ENCODE assay signal across 21 cellular contexts in genomic region chr6:87641065-87641692, GRCh38. TPM values are rescaled to one million over a fixed set of nuclear protein-coding genes. Genes with fewer than 3 reads are reported as not detected.
DNase-seq lines count a peak whose midpoint lies in the region; ATAC-seq, FAIRE-seq and TF ChIP-seq lines count a peak whose summit lies in the region.
"Had no signal": no experiment of that assay in that cellular context is flagged by ENCODE, and none has a peak within 500 bp of the region (broad histone marks: within the 10 kb centered on the region; RNA-seq: fewer than 3 reads in every experiment).

No MANE protein-coding gene starts in this region.

- CTCF ChIA-PET in HepG2 (lab: Yijun Ruan, JAX; ENCODE audit: low intra/inter-chr PET ratio, low total read pairs): no interaction called here

- intact Hi-C loops in HepG2 (cut with micrococcal nuclease; ENCODE audit: unreplicated experiment) (no loop called here), right lobe of liver (cut with DNase I) (no loop called here), esophagus muscularis mucosa (cut with DNase I) (no loop called here), psoas muscle (cut with DNase I) (no loop called here)

- H2AK5ac ChIP-seq in neuronal stem cell (ENCODE audit: low read depth, low read length): no peak overlapping the region

- H2AFZ ChIP-seq in HepG2 (ENCODE audit: low read length) (no peak overlapping the region), neuronal stem cell (ENCODE audit: low read length) (no peak overlapping the region)
- H2AFZ ChIP-seq: GM23338 had no signal

- H3K9me3 ChIP-seq in HepG2 (ENCODE audit: low read length) (no peaks in the 10 kb centered on the region), right lobe of liver (no peaks in the 10 kb centered on the region), esophagus muscularis mucosa (no peaks in the 10 kb centered on the region), psoas muscle (no peaks in the 10 kb centered on the region), neuronal stem cell (replicated peaks in 1 of 2; ENCODE audit: control insufficient read depth in 2 of 2, insufficient read depth in 1 of 2, low read depth in 1 of 2, low read length in 2 of 2) (no peaks in the 10 kb centered on the region)
- H3K9me3 ChIP-seq: Caco-2, SJSA1 had no signal

- no peak overlapping the region for H2BK15ac ChIP-seq in neuronal stem cell (ENCODE audit: low read length)

- H3K23ac ChIP-seq in neuronal stem cell (ENCODE audit: low read depth, low read length, poor library complexity): no peak overlapping the region

- H2BK120ac ChIP-seq in neuronal stem cell (ENCODE audit: low read depth, low read length): no peak overlapping the region

- H3K9ac ChIP-seq in HepG2 (ENCODE audit: insufficient read depth, low read depth, low read length) (no peak overlapping the region), neuronal stem cell (ENCODE audit: low read depth, low read length, poor library complexity) (no peak overlapping the region)

- 78% methylated on average over 1 of the region's 1 CpG for WGBS in HepG2 (ENCODE audit: low lambda C conversion rate)
- WGBS in right lobe of liver (ENCODE audit: insufficient coverage, low coverage, low lambda C conversion rate, missing lambda C conversion rate): 59% methylated on average over 1 of the region's 1 CpG
- WGBS in esophagus muscularis mucosa: 83% methylated on average over 1 of the region's 1 CpG
- WGBS in psoas muscle, 3 donors: 32 to 61% (median 52%) methylated on average over 1 of the region's 1 CpG
- no CpG with 5 or more reads among the region's 1 CpG for WGBS in neuronal stem cell (ENCODE audit: extremely low coverage in 2 of 2, insufficient read length in 2 of 2, insufficient replicate concordance in 1 of 2), 2 donors

- H2BK12ac ChIP-seq in neuronal stem cell (ENCODE audit: low read length): no peak overlapping the region

- H3K4me2 ChIP-seq in HepG2 (ENCODE audit: low read depth, low read length) (no peak overlapping the region), neuronal stem cell (ENCODE audit: insufficient read depth, low read length, poor library complexity, severe bottlenecking) (no peak overlapping the region)
- H3K4me2 ChIP-seq: GM23338 had no signal

- no peak for TF ChIP-seq CTCF in HepG2 (CRISPR knock-in tag; IDR thresholded peaks at IDR 0.05)
- TF ChIP-seq CTCF in right lobe of liver (IDR thresholded peaks at IDR 0.05): no peak
- TF ChIP-seq CTCF in esophagus muscularis mucosa (IDR thresholded peaks at IDR 0.05): no peak
- TF ChIP-seq CTCF in psoas muscle (IDR thresholded peaks at IDR 0.05): no peak

- no peak overlapping the region for H4K8ac ChIP-seq in neuronal stem cell (ENCODE audit: low read depth, low read length)

- H3K4me3 ChIP-seq in HepG2 (replicated peaks in 1 of 3; ENCODE audit: insufficient read depth in 1 of 3, low read depth in 2 of 3, low read length in 3 of 3) (no peak overlapping the region), right lobe of liver (no peak overlapping the region), esophagus muscularis mucosa (no peak overlapping the region), psoas muscle (no peak overlapping the region), neuronal stem cell (ENCODE audit: low read length in 2 of 2) (no peak overlapping the region)
- H3K4me3 ChIP-seq: GM23338, K562, SJSA1 had no signal

- H3K14ac ChIP-seq in neuronal stem cell (ENCODE audit: low read length): no peak overlapping the region

- H4K20me1 ChIP-seq in HepG2 (ENCODE audit: insufficient read depth, low read length): no peaks in the 10 kb centered on the region

- H2BK5ac ChIP-seq in neuronal stem cell (ENCODE audit: low read length): no peak overlapping the region

- BruUV-seq in HepG2 (replicated peaks; lab: Mats Ljungman, UMichigan): no TSS peak

- no peak for TF ChIP-seq EP300 in HepG2 (IDR thresholded peaks at IDR 0.05; ENCODE audit: low read depth in 2 of 2, low read length in 2 of 2)
- no peak for TF ChIP-seq EP300 in HepG2 (CRISPR knock-in tag; IDR thresholded peaks at IDR 0.05; ENCODE audit: borderline replicate concordance)
- no peak for TF ChIP-seq EP300 in esophagus muscularis mucosa (IDR thresholded peaks at IDR 0.05)

- no peaks in the 10 kb centered on the region for H3K27me3 ChIP-seq in HepG2 (ENCODE audit: control insufficient read depth in 1 of 2, insufficient read depth in 2 of 2, low read length in 2 of 2)
- H3K27me3 ChIP-seq in right lobe of liver: no peaks in the 10 kb centered on the region
- no peaks in the 10 kb centered on the region for H3K27me3 ChIP-seq in esophagus muscularis mucosa
- H3K27me3 ChIP-seq in psoas muscle (ENCODE audit: insufficient read depth in 3 of 3, low read length in 2 of 3): no peaks in the 10 kb centered on the region
- H3K27me3 ChIP-seq in neuronal stem cell (ENCODE audit: control insufficient read depth in 3 of 3, insufficient read depth in 3 of 3, low read depth in 1 of 3, low read length in 3 of 3): no peaks in the 10 kb centered on the region
- H3K27me3 ChIP-seq: SJSA1 had no signal

- no peak overlapping the region for H3K4ac ChIP-seq in neuronal stem cell (ENCODE audit: low read length)

- H4K91ac ChIP-seq in neuronal stem cell (ENCODE audit: low read depth, low read length, poor library complexity): no peak overlapping the region

- peak; percentile 10 for DNase-seq in NCI-H2196 (lab: John Stamatoyannopoulos, UW; ENCODE audit: unreplicated experiment)
- no peak for DNase-seq in NCI-H2196 treated with DMSO at 0.1 percent for 48 hours (lab: John Stamatoyannopoulos, UW; ENCODE audit: unreplicated experiment)
- peak; percentile 3 for DNase-seq in HepG2 (ENCODE audit: low spot score)
- DNase-seq in right lobe of liver: no peak
- DNase-seq in left kidney (ENCODE audit: low read depth, low spot score): peak; percentile 33
- no peak for DNase-seq in esophagus muscularis mucosa (ENCODE audit: extremely low spot score)
- DNase-seq in psoas muscle: no peak
- no peak for DNase-seq in neuronal stem cell (ENCODE audit: low spot score)
- DNase-seq: 8988T; Caco-2; CD4-positive, alpha-beta T cell; DMS153; GF-D8; HCEC 1CT; NCI-H1105; NCI-H345; NCI-H524 treated with DMSO at 0.1 percent for 48 hours had no signal

- FAIRE-seq in HepG2 (lab: Jason Lieb, UNC): no peak
- FAIRE-seq: GM12891, K562 had no signal

- POLR2A ChIA-PET in HepG2 (lab: Yijun Ruan, JAX): no interaction called here

- H3K79me2 ChIP-seq in HepG2 (ENCODE audit: insufficient read depth, low read length): no peaks in the 10 kb centered on the region

- peaks cover 0 to 14% of the 10 kb centered on the region in 2 experiments; a peak in 4 of 5 replicates for H3K36me3 ChIP-seq in HepG2 (replicated peaks in 1 of 2; ENCODE audit: control insufficient read depth in 1 of 2, insufficient read depth in 2 of 2, low read length in 2 of 2)
- no peaks in the 10 kb centered on the region for H3K36me3 ChIP-seq in right lobe of liver
- H3K36me3 ChIP-seq in esophagus muscularis mucosa: peaks cover 10 to 36% (median 19%) of the 10 kb centered on the region in 4 donors
- peaks cover 0 to 42% of the 10 kb centered on the region in 2 donors for H3K36me3 ChIP-seq in psoas muscle (ENCODE audit: insufficient read depth in 1 of 2, low read depth in 1 of 2)
- H3K36me3 ChIP-seq in neuronal stem cell (replicated peaks in 1 of 2; ENCODE audit: control insufficient read depth in 2 of 2, insufficient read depth in 2 of 2, low read length in 2 of 2): peaks cover 5 to 53% of the 10 kb centered on the region in 2 donors

- in situ Hi-C loops in HepG2 (cut with HindIII; ENCODE audit: extremely low pct_ligation_motif_present, low pct_unique_long_range_greater_than_20kb): no loop called here

- TF ChIP-seq RAD21 in HepG2 (CRISPR knock-in tag; IDR thresholded peaks at IDR 0.05): no peak

- H3K79me1 ChIP-seq in neuronal stem cell (ENCODE audit: low read depth, low read length): no peaks in the 10 kb centered on the region

- H3K4me1 ChIP-seq in HepG2 (ENCODE audit: insufficient read depth, low read length) (no peaks in the 10 kb centered on the region), right lobe of liver (no peaks in the 10 kb centered on the region), esophagus muscularis mucosa (no peaks in the 10 kb centered on the region), psoas muscle (no peaks in the 10 kb centered on the region), neuronal stem cell (ENCODE audit: control insufficient read depth in 2 of 2, insufficient read depth in 1 of 2, low read depth in 1 of 2, low read length in 2 of 2) (no peaks in the 10 kb centered on the region)
- H3K4me1 ChIP-seq: Caco-2, SJSA1 had no signal

- no peak overlapping the region for H3K27ac ChIP-seq in HepG2 (ENCODE audit: extremely low read length, insufficient read depth, low read length)
- H3K27ac ChIP-seq in right lobe of liver: no peak overlapping the region
- H3K27ac ChIP-seq in esophagus muscularis mucosa (replicated peaks in 1 of 4): no peak overlapping the region
- no peak overlapping the region for H3K27ac ChIP-seq in psoas muscle
- no peak overlapping the region for H3K27ac ChIP-seq in neuronal stem cell (replicated peaks; ENCODE audit: low read length)
- H3K27ac ChIP-seq: SJSA1 had no signal

- TF ChIP-seq POLR2A in HepG2 (IDR thresholded peaks at IDR 0.05; ENCODE audit: insufficient read depth in 1 of 2, low read depth in 2 of 2, low read length in 2 of 2): no peak
- no peak for TF ChIP-seq POLR2A in right lobe of liver (IDR thresholded peaks at IDR 0.05)
- no peak for TF ChIP-seq POLR2A in esophagus muscularis mucosa (IDR thresholded peaks at IDR 0.05; ENCODE audit: low read depth)

- no peak for ATAC-seq in HepG2
- ATAC-seq in right lobe of liver: no peak
- no peak for ATAC-seq in psoas muscle
- ATAC-seq: GM23338, K562 had no signal

- no peak overlapping the region for H3K18ac ChIP-seq in neuronal stem cell (ENCODE audit: low read length)

RNA-seq across cellular contexts. Expression of gene ORC3, which starts 51.2 kb away (rescaled TPM):
- total RNA-seq in HepG2 (2016; rRNA removed; fragmentation: Illumina TruSeq; extraction: Trizol): 43.5 and 56.0 TPM in 2 replicates
- 14.4 and 15.3 TPM in 2 replicates for total RNA-seq in HepG2 (2016; cell fraction: cytosol; rRNA removed; fragmentation: Illumina TruSeq; extraction: Trizol; ENCODE audit: low read depth)
- total RNA-seq in HepG2 (2016; cell fraction: insoluble cytoplasmic fraction; rRNA removed; fragmentation: Illumina TruSeq; extraction: Trizol): 43.0 and 58.6 TPM in 2 replicates
- 26.8 and 30.0 TPM in 2 replicates for total RNA-seq in HepG2 (2016; cell fraction: membrane; rRNA removed; fragmentation: Illumina TruSeq; extraction: Trizol)
- total RNA-seq in HepG2 (2016; cell fraction: nucleus; rRNA removed; fragmentation: Illumina TruSeq; extraction: Trizol): 46.7 and 53.3 TPM in 2 replicates
- 14.4 and 21.8 TPM in 2 replicates for polyA plus RNA-seq in HepG2 (2011; rRNA removed)
- polyA plus RNA-seq in HepG2 (2011; cell fraction: cytosol; rRNA removed): 8.2 and 10.9 TPM in 2 replicates
- polyA plus RNA-seq in HepG2 (2011; cell fraction: nucleus; rRNA removed): 11.9 and 14.1 TPM in 2 replicates
- polyA plus RNA-seq in HepG2 (2012): 8.8 and 16.2 TPM in 2 replicates
- polyA plus RNA-seq in HepG2 (2016; cell fraction: cytosol; fragmentation: Illumina TruSeq; extraction: Trizol; ENCODE audit: low read depth): 10.6 and 10.7 TPM in 2 replicates
- 54.2 and 57.0 TPM in 2 replicates for polyA plus RNA-seq in HepG2 (2016; cell fraction: insoluble cytoplasmic fraction; fragmentation: Illumina TruSeq; extraction: Trizol; ENCODE audit: low read depth)
- polyA plus RNA-seq in HepG2 (2016; cell fraction: membrane; fragmentation: Illumina TruSeq; extraction: Trizol; ENCODE audit: low read depth): 15.8 and 20.8 TPM in 2 replicates
- 41.2 and 46.6 TPM in 2 replicates for polyA plus RNA-seq in HepG2 (2016; cell fraction: nucleus; fragmentation: Illumina TruSeq; extraction: Trizol; ENCODE audit: insufficient read depth, low read depth)
- 9.6 and 17.7 TPM in 2 replicates for polyA minus RNA-seq in HepG2 (2011; rRNA and poly(A)+ RNA removed; ENCODE audit: low replicate concordance)
- 7.4 and 9.8 TPM in 2 replicates for polyA minus RNA-seq in HepG2 (2011; cell fraction: cytosol; rRNA and poly(A)+ RNA removed)
- 39.0 TPM in 2 replicates for polyA minus RNA-seq in HepG2 (2011; cell fraction: nucleus; rRNA and poly(A)+ RNA removed)
- 10 to 100 TPM in 3 of 6 experiments, 1 to 10 TPM in 3; 7.7 to 12.7 (median 9.8) TPM for total RNA-seq in right lobe of liver
- 10 to 100 TPM in 3 of 4 donors, 1 to 10 TPM in 1; 9.9 to 18.7 (median 12.6) TPM for total RNA-seq in esophagus muscularis mucosa
- 10 to 100 TPM; 18.9 to 26.8 (median 22.1) TPM for total RNA-seq in psoas muscle
- 10 to 100 TPM; 14.5 to 44.0 (median 17.3) TPM for polyA plus RNA-seq in psoas muscle
- polyA plus RNA-seq in neuronal stem cell (2013, experiment 1 of 2): 39.1 TPM
- polyA plus RNA-seq in neuronal stem cell (2013, experiment 2 of 2): 39.7 TPM

RNA-seq across cellular contexts. Expression of gene RARS2, which starts 51.4 kb away (rescaled TPM):
- 80.1 and 103 TPM in 2 replicates for total RNA-seq in HepG2 (2016; rRNA removed; fragmentation: Illumina TruSeq; extraction: Trizol)
- total RNA-seq in HepG2 (2016; cell fraction: cytosol; rRNA removed; fragmentation: Illumina TruSeq; extraction: Trizol; ENCODE audit: low read depth): 37.4 and 43.4 TPM in 2 replicates
- 81.0 and 99.9 TPM in 2 replicates for total RNA-seq in HepG2 (2016; cell fraction: insoluble cytoplasmic fraction; rRNA removed; fragmentation: Illumina TruSeq; extraction: Trizol)
- 77.6 and 80.4 TPM in 2 replicates for total RNA-seq in HepG2 (2016; cell fraction: membrane; rRNA removed; fragmentation: Illumina TruSeq; extraction: Trizol)
- 80.5 and 89.7 TPM in 2 replicates for total RNA-seq in HepG2 (2016; cell fraction: nucleus; rRNA removed; fragmentation: Illumina TruSeq; extraction: Trizol)
- 19.6 and 23.4 TPM in 2 replicates for polyA plus RNA-seq in HepG2 (2011; rRNA removed)
- polyA plus RNA-seq in HepG2 (2011; cell fraction: cytosol; rRNA removed): 9.3 and 13.2 TPM in 2 replicates
- 14.0 and 14.7 TPM in 2 replicates for polyA plus RNA-seq in HepG2 (2011; cell fraction: nucleus; rRNA removed)
- 35.1 and 43.4 TPM in 2 replicates for polyA plus RNA-seq in HepG2 (2012)
- 37.5 and 43.9 TPM in 2 replicates for polyA plus RNA-seq in HepG2 (2016; cell fraction: cytosol; fragmentation: Illumina TruSeq; extraction: Trizol; ENCODE audit: low read depth)
- polyA plus RNA-seq in HepG2 (2016; cell fraction: insoluble cytoplasmic fraction; fragmentation: Illumina TruSeq; extraction: Trizol; ENCODE audit: low read depth): 94.9 and 98.5 TPM in 2 replicates
- 69.8 and 72.8 TPM in 2 replicates for polyA plus RNA-seq in HepG2 (2016; cell fraction: membrane; fragmentation: Illumina TruSeq; extraction: Trizol; ENCODE audit: low read depth)
- polyA plus RNA-seq in HepG2 (2016; cell fraction: nucleus; fragmentation: Illumina TruSeq; extraction: Trizol; ENCODE audit: insufficient read depth, low read depth): 103 and 104 TPM in 2 replicates
- 8.6 and 10.2 TPM in 2 replicates for polyA minus RNA-seq in HepG2 (2011; rRNA and poly(A)+ RNA removed; ENCODE audit: low replicate concordance)
- 11.7 and 12.2 TPM in 2 replicates for polyA minus RNA-seq in HepG2 (2011; cell fraction: cytosol; rRNA and poly(A)+ RNA removed)
- 49.2 and 63.3 TPM in 2 replicates for polyA minus RNA-seq in HepG2 (2011; cell fraction: nucleus; rRNA and poly(A)+ RNA removed)
- total RNA-seq in right lobe of liver: 10 to 100 TPM; 13.5 to 19.3 (median 14.6) TPM
- 10 to 100 TPM; 14.1 to 19.9 (median 17.6) TPM for total RNA-seq in esophagus muscularis mucosa
- total RNA-seq in psoas muscle: 10 to 100 TPM; 11.6 to 20.7 (median 16.7) TPM
- 10 to 100 TPM; 14.8 to 17.3 (median 17.1) TPM for polyA plus RNA-seq in psoas muscle
- polyA plus RNA-seq in neuronal stem cell (2013, experiment 1 of 2): 45.7 TPM
- polyA plus RNA-seq in neuronal stem cell (2013, experiment 2 of 2): 45.4 TPM

Comparison
In these comparisons a context has a peak if more than half of its experiments do, and no peak if none do; other contexts are left out.
1. DNase-seq: peak in NCI-H2196 (single experiment), HepG2 (single experiment) and left kidney (single experiment); none in NCI-H2196 treated with DMSO at 0.1 percent for 48 hours (single experiment), right lobe of liver (0 of 3), esophagus muscularis mucosa (single experiment), psoas muscle (0 of 2) and neuronal stem cell (single experiment).